Comparison of ENCODE assay signal across 8 cellular contexts in genomic region chr15:68210821-68211655, GRCh38. TPM values are rescaled to one million over a fixed set of nuclear protein-coding genes. Genes with fewer than 3 reads are reported as not detected.
DNase-seq lines count a peak whose midpoint lies in the region; ATAC-seq lines count a peak whose summit lies in the region.

No MANE protein-coding gene starts in this region.

- no peak overlapping the region for H3K4me3 Mint-ChIP-seq in CD4-positive, CD25-positive, alpha-beta regulatory T cell
- no peak overlapping the region for H3K4me3 Mint-ChIP-seq in central memory CD8-positive, alpha-beta T cell

- H3K27ac ChIP-seq in CD4-positive, CD25-positive, alpha-beta regulatory T cell (ENCODE audit: insufficient read depth, low read length, poor library complexity, severe bottlenecking): no peak overlapping the region

- no peaks in the 10 kb centered on the region for H3K9me3 ChIP-seq in CD4-positive, CD25-positive, alpha-beta regulatory T cell (ENCODE audit: control insufficient read depth in 2 of 2, low read length in 2 of 2)

- intact Hi-C loops in left colon (cut with DNase I, micrococcal nuclease): loop anchor here in 1 of 2 donors (10.0 kb wide), 1 partner anchor 346 kb away; no protein-coding TSS in a partner anchor

- peaks cover 11% of the 10 kb centered on the region for H3K4me1 ChIP-seq in CD4-positive, CD25-positive, alpha-beta regulatory T cell (ENCODE audit: control insufficient read depth, insufficient read depth, low read length, poor library complexity, severe bottlenecking)

- no peaks in the 10 kb centered on the region for H3K36me3 ChIP-seq in CD4-positive, CD25-positive, alpha-beta regulatory T cell (ENCODE audit: control insufficient read depth, insufficient read depth, low read length)

- no peak overlapping the region for H3K27ac Mint-ChIP-seq in CD4-positive, CD25-positive, alpha-beta regulatory T cell
- H3K27ac Mint-ChIP-seq in central memory CD8-positive, alpha-beta T cell (ENCODE audit: low read depth): no peak overlapping the region

- no peak for ATAC-seq in CD4-positive, CD25-positive, alpha-beta regulatory T cell (ENCODE audit: low read depth in 2 of 2)
- ATAC-seq in central memory CD8-positive, alpha-beta T cell (replicated peaks; ENCODE audit: extremely low read depth, poor library complexity, severe bottlenecking): no peak
- ATAC-seq in left colon: peak; percentile 38
- no peak for ATAC-seq in GM21447 (IDR thresholded peaks at IDR 0.05; ENCODE audit: unreplicated experiment)

- H3K27me3 Mint-ChIP-seq in CD4-positive, CD25-positive, alpha-beta regulatory T cell: no peaks in the 10 kb centered on the region
- no peaks in the 10 kb centered on the region for H3K27me3 Mint-ChIP-seq in central memory CD8-positive, alpha-beta T cell

- peaks cover 4% of the 10 kb centered on the region for H3K36me3 Mint-ChIP-seq in CD4-positive, CD25-positive, alpha-beta regulatory T cell
- H3K36me3 Mint-ChIP-seq in central memory CD8-positive, alpha-beta T cell (ENCODE audit: insufficient read depth): peaks cover 4% of the 10 kb centered on the region

- H3K4me1 Mint-ChIP-seq in CD4-positive, CD25-positive, alpha-beta regulatory T cell: peaks cover 0 to 17% (median 4%) of the 10 kb centered on the region in 4 donors
- H3K4me1 Mint-ChIP-seq in central memory CD8-positive, alpha-beta T cell: peaks cover 9% of the 10 kb centered on the region

- H3K27me3 ChIP-seq in CD4-positive, CD25-positive, alpha-beta regulatory T cell (ENCODE audit: control insufficient read depth, insufficient read depth, low read length): no peaks in the 10 kb centered on the region

- no peak overlapping the region for H3K4me3 ChIP-seq in CD4-positive, CD25-positive, alpha-beta regulatory T cell (ENCODE audit: low read depth, low read length)

- peaks cover 0 to 1% (median 0%) of the 10 kb centered on the region in 7 donors for H3K9me3 Mint-ChIP-seq in CD4-positive, CD25-positive, alpha-beta regulatory T cell
- H3K9me3 Mint-ChIP-seq in central memory CD8-positive, alpha-beta T cell: no peaks in the 10 kb centered on the region

- peak; percentile 17 to 55 (median 26) for DNase-seq in CD4-positive, CD25-positive, alpha-beta regulatory T cell
- peak; percentile 50 for DNase-seq in HPDE6-E6E7 (ENCODE audit: extremely low spot score)
- DNase-seq in activated CD4-positive, alpha-beta T cell treated with anti-CD3 and anti-CD28 coated beads for 1 hour: peak; percentile 33
- peak; percentile 21 to 39 for DNase-seq in central memory CD8-positive, alpha-beta T cell (ENCODE audit: low spot score in 2 of 2)
- peak; percentile 58 to 78 for DNase-seq in left colon
- peak; percentile 54 to 65 for DNase-seq in stimulated activated CD4-positive, alpha-beta T cell treated with anti-CD3 and anti-CD28 coated beads, Interleukin-2, amount 100 ng/mL, for 48 hours
- DNase-seq in NCI-H2107 (lab: John Stamatoyannopoulos, UW): no peak

RNA-seq across cellular contexts. Expression of gene CALML4, which starts 5.9 kb away (rescaled TPM):
- 3.2 TPM for total RNA-seq in CD4-positive, CD25-positive, alpha-beta regulatory T cell
- polyA plus RNA-seq in CD4-positive, CD25-positive, alpha-beta regulatory T cell: 1 to 10 TPM in 1 of 4 donors, under 1 TPM in 3; 0.17 to 1.4 (median 0.51) TPM
- total RNA-seq in left colon: 100 to 1,000 TPM; 118 to 124 TPM

RNA-seq across cellular contexts. Expression of gene CLN6, which starts 18.5 kb away (rescaled TPM):
- total RNA-seq in CD4-positive, CD25-positive, alpha-beta regulatory T cell: 14.2 TPM
- polyA plus RNA-seq in CD4-positive, CD25-positive, alpha-beta regulatory T cell: 1 to 10 TPM; 1.4 to 1.9 (median 1.5) TPM
- 10 to 100 TPM; 24.6 to 32.2 TPM for total RNA-seq in left colon

Comparison
In these comparisons a context has a peak if more than half of its experiments do, and no peak if none do; other contexts are left out.
1. RNA of gene CALML4, which starts 5.9 kb away (total RNA-seq): 118 to 124 TPM in left colon; 3.2 TPM in CD4-positive, CD25-positive, alpha-beta regulatory T cell (single experiment); every median in the first group is over 10 times any median in the second.